20 cellular contexts compared by ENCODE assay signal in the genomic region with DNA sequence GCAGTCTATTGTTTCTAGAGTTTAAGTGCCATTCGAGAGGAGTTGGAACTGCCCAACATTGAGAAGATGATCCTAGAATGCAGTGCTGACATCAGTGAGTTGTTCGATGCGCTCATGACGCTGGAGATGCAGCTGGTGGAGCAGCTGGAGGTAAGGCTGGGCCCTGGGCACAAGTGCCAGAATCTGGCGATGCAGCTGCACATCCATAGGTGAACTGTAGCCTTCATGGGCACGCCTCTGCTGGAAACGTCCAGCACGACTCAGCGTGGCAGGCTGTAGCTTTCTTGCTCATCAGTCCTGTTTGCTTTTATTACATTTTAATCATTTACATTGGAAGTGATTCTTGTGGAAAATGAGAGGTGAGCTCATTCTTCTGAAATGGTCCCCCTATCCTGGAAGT.
A peak's percentile ranks its signal among the peaks of the same experiment; 100 is the strongest.
DNase-seq lines count a peak whose midpoint lies in the region; ATAC-seq and FAIRE-seq lines count a peak whose summit lies in the region.
"Had no signal": no experiment of that assay in that cellular context is flagged by ENCODE, and none has a peak within 500 bp of the region (broad histone marks: within the 10 kb centered on the region; RNA-seq: fewer than 3 reads in every experiment).

No MANE protein-coding gene starts in this region.

- DNase-seq in ACHN (peak; percentile 23), HTR-8/SVneo (ENCODE audit: insufficient read length, low spot score) (no peak), NCI-H2171 (lab: John Stamatoyannopoulos, UW) (peak; percentile 43), SHP77 (lab: John Stamatoyannopoulos, UW) (peak; percentile 94 to 98), T1000 (lab: John Stamatoyannopoulos, UW) (no peak), GM19240 (ENCODE audit: insufficient read length, low spot score) (no peak), LoVo (ENCODE audit: low spot score) (no peak)
- DNase-seq: activated CD4-positive, alpha-beta T cell treated with anti-CD3 and anti-CD28 coated beads for 48 hours; activated naive CD8-positive, alpha-beta T cell treated with anti-CD3 and anti-CD28 coated beads, Interleukin-2, amount 10 ng/mL, durations not matched to agents 7 days and 5 days; cortex of kidney; islet precursor cell; KBM-7; sigmoid colon; stimulated activated naive CD4-positive, alpha-beta T cell; thyroid gland had no signal

- FAIRE-seq in HTR-8/SVneo (lab: Jason Lieb, UNC) = peak; percentile 86
- FAIRE-seq: endothelial cell of umbilical vein, TTC549 had no signal

- ATAC-seq in GM19467 (IDR thresholded peaks at IDR 0.05; ENCODE audit: unreplicated experiment) = no peak
- ATAC-seq: activated T-helper 17 cell treated with anti-CD3 and anti-CD28 coated beads, Interleukin-2, amount 50 U/mL, for 72 hours; naive thymus-derived CD8-positive, alpha-beta T cell had no signal

- in situ Hi-C loops in ACHN (cut with HindIII; ENCODE audit: low pct_ligation_motif_present, low pct_unique_long_range_greater_than_20kb, low sequenced_read_pairs) = no loop called here

Comparison
In these comparisons a context has a peak if more than half of its experiments do, and no peak if none do; other contexts are left out.
1. DNase-seq: peak in ACHN (single experiment), NCI-H2171 (single experiment) and SHP77 (2 of 2); none in HTR-8/SVneo (single experiment), T1000 (single experiment), GM19240 (single experiment) and LoVo (single experiment).